1 cellular context compared by ENCODE assay signal in the genomic region with DNA sequence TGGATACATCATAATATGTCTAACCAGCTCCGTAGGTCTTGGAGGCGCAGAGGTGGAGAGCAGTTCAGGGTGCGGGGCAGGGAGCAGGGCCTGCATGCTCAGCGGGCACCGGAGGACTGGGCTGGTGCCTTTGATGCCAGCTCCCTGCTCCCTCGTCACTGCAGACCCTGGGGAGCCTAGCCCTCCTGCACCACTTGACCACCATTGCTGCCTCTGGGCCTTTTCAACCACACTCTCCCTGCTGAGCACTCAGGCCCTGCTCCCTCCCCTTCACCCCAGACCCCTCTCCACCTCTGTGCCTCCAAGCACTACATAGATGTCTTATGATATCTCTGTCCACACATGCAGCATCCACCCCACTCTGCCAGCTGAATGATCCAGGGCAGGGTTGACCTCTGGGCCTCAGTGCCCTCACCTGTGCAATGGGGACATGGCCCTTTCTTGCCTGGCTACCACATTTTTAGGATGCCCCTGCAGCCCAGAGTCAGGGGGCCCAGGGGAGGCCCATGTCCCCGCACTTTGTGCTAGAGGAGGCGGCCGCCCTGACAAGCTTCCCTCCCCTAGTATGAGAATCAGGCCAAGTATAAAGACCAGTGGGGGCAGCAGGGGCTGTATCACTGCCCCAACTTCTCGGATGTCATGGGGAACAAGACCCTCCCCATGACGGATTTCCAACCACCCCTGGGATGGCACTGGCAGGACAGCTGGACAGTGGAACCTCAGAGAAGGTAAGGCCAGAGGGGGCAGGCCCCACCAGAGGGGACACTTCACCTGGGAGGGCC.
TF ChIP-seq lines count a peak whose summit lies in the region.

No MANE protein-coding gene starts in this region.

TF ChIP-seq in HepG2, 621 proteins besides CTCF, POLR2A, EP300 and RAD21:
- TF ChIP-seq ZMYM4 (CRISPR knock-in tag; IDR thresholded peaks at IDR 0.05), result no peak
- no peak for TF ChIP-seq CHCHD3 (CRISPR knock-in tag; IDR thresholded peaks at IDR 0.05)
- no peak for TF ChIP-seq MTF1 (CRISPR knock-in tag; IDR thresholded peaks at IDR 0.05)
- no peak for TF ChIP-seq CEBPG (CRISPR knock-in tag; IDR thresholded peaks at IDR 0.05)
- peak; percentile 86 for TF ChIP-seq ZNF629 (CRISPR knock-in tag; conservative IDR thresholded peaks at IDR 0.05)
